In genomic region chr2:241068136-241068941, GRCh38 we compare ENCODE assay signal across 21 cellular contexts.
"Had no signal": no experiment of that assay in that cellular context is flagged by ENCODE, and none has a peak within 500 bp of the region (broad histone marks: within the 10 kb centered on the region; RNA-seq: fewer than 3 reads in every experiment).

No MANE protein-coding gene starts in this region.

- H3K79me2 ChIP-seq: parathyroid adenoma had no signal

- H3K9me3 ChIP-seq: tibial nerve had no signal

- ATAC-seq: effector memory CD8-positive, alpha-beta T cell; naive thymus-derived CD8-positive, alpha-beta T cell had no signal

- H3K27me3 ChIP-seq: cardiac muscle cell, tibial nerve had no signal

- H3K4me3 ChIP-seq: cardiac muscle cell, tibial nerve had no signal

- H3K27ac ChIP-seq: cardiac muscle cell, parathyroid adenoma, tibial nerve, VCaP had no signal

- H3K36me3 ChIP-seq: cardiac muscle cell had no signal

- DNase-seq: activated CD4-positive, alpha-beta T cell treated with anti-CD3 and anti-CD28 coated beads, Interleukin-2, amount 50 U/mL, for 4 hours; activated CD4-positive, CD25-positive, alpha-beta regulatory T cell treated with anti-CD3 and anti-CD28 coated beads, Interleukin-2, amount 50 U/mL, for 72 hours; activated naive CD4-positive, alpha-beta T cell treated with Interleukin-2 at 50 U/mL for 16 hours; activated naive CD8-positive, alpha-beta T cell treated with anti-CD3 and anti-CD28 coated beads, Interleukin-2, amount 10 ng/mL, durations not matched to agents 7 days and 5 days; activated T-cell treated with anti-CD3 and anti-CD28 coated beads, Interleukin-2, amount 50 U/mL, for 24 hours; amygdala; effector memory CD8-positive, alpha-beta T cell; foreskin fibroblast; hippocampal formation; kidney glomerular epithelial cell; mesendoderm; stimulated activated CD4-positive, alpha-beta T cell treated with anti-CD3 and anti-CD28 coated beads, Interleukin-12 subunit alpha, Interleukin-12 subunit beta, amount 100 ng/mL, for 4 hours; stimulated activated CD4-positive, alpha-beta T cell treated with anti-CD3 and anti-CD28 coated beads, Interleukin-1b, Interleukin-23, amount 100 ng/mL, for 48 hours; stimulated activated naive CD4-positive, alpha-beta T cell treated with Interleukin-2 at 50 U/mL for 16 hours; SW 1271; T-helper 2 cell had no signal

- H3K9ac ChIP-seq: parathyroid adenoma had no signal

- H2AFZ ChIP-seq: parathyroid adenoma had no signal
